In the genomic region with DNA sequence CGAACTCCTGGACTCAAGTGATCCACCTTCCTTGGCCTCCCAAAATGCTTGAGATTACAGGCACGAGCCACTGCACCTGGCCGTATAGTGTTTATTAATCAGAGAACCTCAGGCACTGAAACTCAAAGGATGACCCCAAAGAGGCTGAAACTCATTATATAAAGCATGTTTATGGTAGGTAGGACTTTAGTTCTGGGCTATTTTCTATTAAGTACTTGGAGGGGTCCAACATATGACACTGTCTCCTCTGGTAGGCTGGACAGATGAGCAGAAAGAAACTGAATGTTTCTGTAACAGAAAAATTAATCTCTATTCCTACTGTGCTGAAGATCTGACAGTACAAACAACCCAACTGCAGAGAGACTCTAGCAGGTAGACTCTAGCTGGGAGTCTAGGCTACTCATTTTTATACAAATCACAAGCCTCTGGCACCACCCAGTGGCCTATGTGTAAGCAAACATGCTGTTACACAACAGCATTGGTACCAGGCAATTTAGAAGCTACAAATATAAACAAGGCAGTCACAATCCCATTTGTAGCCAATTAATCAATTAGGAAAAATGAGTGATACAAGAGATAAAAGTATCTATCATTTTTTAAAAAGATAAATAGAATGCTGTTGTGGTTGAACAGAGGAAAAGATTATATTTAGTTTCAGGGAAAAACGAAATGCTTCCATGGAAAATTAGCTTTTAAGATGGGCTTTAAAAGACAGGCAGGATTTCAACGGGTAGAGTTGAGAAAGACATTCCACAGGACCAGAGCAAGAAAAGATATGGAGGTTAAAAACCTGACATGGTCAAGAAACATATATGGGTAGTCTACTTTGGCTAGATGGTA, we compare ENCODE assay signal across 8 cellular contexts. TPM values are rescaled to one million over a fixed set of nuclear protein-coding genes. Genes with fewer than 3 reads are reported as not detected.
DNase-seq lines count a peak whose midpoint lies in the region; ATAC-seq, FAIRE-seq and TF ChIP-seq lines count a peak whose summit lies in the region.

No MANE protein-coding gene starts in this region.

- H3K79me2 ChIP-seq in HepG2 (ENCODE audit: insufficient read depth, low read length): peaks cover 28% of the 10 kb centered on the region

- no TSS peak for BruUV-seq in HepG2 (replicated peaks; lab: Mats Ljungman, UMichigan)

- H3K36me3 ChIP-seq in HepG2 (replicated peaks in 1 of 2; ENCODE audit: control insufficient read depth in 1 of 2, insufficient read depth in 2 of 2, low read length in 2 of 2): no peaks in the 10 kb centered on the region; a peak in 2 of 5 replicates

- in situ Hi-C loops in HepG2 (cut with HindIII; ENCODE audit: extremely low pct_ligation_motif_present, low pct_unique_long_range_greater_than_20kb): loop anchor here (5.0 kb wide), 1 partner anchor 60 kb away; the partner anchor contains the start of gene CASQ1

- POLR2A ChIA-PET in HepG2 (lab: Yijun Ruan, JAX): interaction anchor here (0.9 to 3.4 kb wide), 5 partner anchors 9 to 153 kb away, joined by 3 to 42 read pairs (median 5); partner anchors contain the start of genes DCAF8 and IGSF8

- H3K9me3 ChIP-seq in HepG2 (ENCODE audit: low read length): no peaks in the 10 kb centered on the region

- H3K4me2 ChIP-seq in HepG2 (ENCODE audit: low read depth, low read length): no peak overlapping the region

- peaks cover 14% of the 10 kb centered on the region; the same call in 1 of the 2 replicates for H4K20me1 ChIP-seq in HepG2 (ENCODE audit: insufficient read depth, low read length)

- peak; percentile 78 for TF ChIP-seq RAD21 in HepG2 (CRISPR knock-in tag; IDR thresholded peaks at IDR 0.05)

- intact Hi-C loops in HepG2 (cut with micrococcal nuclease; ENCODE audit: unreplicated experiment): loop anchor here (1.0 to 5.0 kb wide), 5 partner anchors 35 to 151 kb away; no protein-coding TSS in a partner anchor

- no peaks in the 10 kb centered on the region for H3K27me3 ChIP-seq in HepG2 (ENCODE audit: control insufficient read depth in 1 of 2, insufficient read depth in 2 of 2, low read length in 2 of 2)

- peak; percentile 55 for ATAC-seq in HG02870 (IDR thresholded peaks at IDR 0.05; ENCODE audit: unreplicated experiment)
- peak; percentile 88 to 91 for ATAC-seq in activated CD4-positive, CD25-positive, alpha-beta regulatory T cell treated with anti-CD3 and anti-CD28 coated beads, Interleukin-2, amount 50 U/mL, for 24 hours
- peak; percentile 98 for ATAC-seq in HepG2
- ATAC-seq in HG02884 (IDR thresholded peaks at IDR 0.05; ENCODE audit: unreplicated experiment): no peak

- H3K4me1 ChIP-seq in HepG2 (ENCODE audit: insufficient read depth, low read length): peaks cover 23% of the 10 kb centered on the region

- WGBS in HepG2 (ENCODE audit: low lambda C conversion rate): 79% methylated on average over 5 of the region's 5 CpGs

- H3K4me3 ChIP-seq in coronary artery: no peak overlapping the region
- H3K4me3 ChIP-seq in HepG2 (replicated peaks in 1 of 3; ENCODE audit: insufficient read depth in 1 of 3, low read depth in 2 of 3, low read length in 3 of 3): no peak overlapping the region

- DNase-seq in GF-D8 (lab: John Stamatoyannopoulos, UW) (peak; percentile 21), NCI-H226 (peak; percentile 49), coronary artery (ENCODE audit: low spot score) (no peak), HepG2 (ENCODE audit: low spot score) (peak; percentile 81)
- peak in 2 of 3 experiments; percentile 34 to 43 for DNase-seq in stimulated activated CD4-positive, alpha-beta T cell treated with anti-CD3 and anti-CD28 coated beads, TNF-alpha, amount 100 ng/mL, for 4 hours (ENCODE audit: low read depth in 3 of 3)

- peak; percentile 43 for FAIRE-seq in HepG2 (lab: Jason Lieb, UNC)

- CTCF ChIA-PET in HepG2 (lab: Yijun Ruan, JAX; ENCODE audit: low intra/inter-chr PET ratio, low total read pairs): interaction anchor here (1.5 to 1.8 kb wide), 2 partner anchors 59 to 151 kb away, joined by 12 to 13 read pairs; no protein-coding TSS in a partner anchor

- H3K27ac ChIP-seq in coronary artery (peak overlapping the region in 1 of 2 donors; percentile 24), HepG2 (ENCODE audit: extremely low read length, insufficient read depth, low read length) (peak overlapping the region; percentile 22)

- no peak for TF ChIP-seq POLR2A in HepG2 (IDR thresholded peaks at IDR 0.05; ENCODE audit: insufficient read depth in 1 of 2, low read depth in 2 of 2, low read length in 2 of 2)

- TF ChIP-seq CTCF in coronary artery (IDR thresholded peaks at IDR 0.05) (peak; percentile 43), HepG2 (CRISPR knock-in tag; IDR thresholded peaks at IDR 0.05) (peak; percentile 83)

- no peak overlapping the region for H2AFZ ChIP-seq in HepG2 (ENCODE audit: low read length)

- no peak overlapping the region for H3K9ac ChIP-seq in HepG2 (ENCODE audit: insufficient read depth, low read depth, low read length)

- TF ChIP-seq EP300 in HepG2 (IDR thresholded peaks at IDR 0.05; ENCODE audit: low read depth in 2 of 2, low read length in 2 of 2): no peak
- no peak for TF ChIP-seq EP300 in HepG2 (CRISPR knock-in tag; IDR thresholded peaks at IDR 0.05; ENCODE audit: borderline replicate concordance)

RNA-seq across cellular contexts. Expression of gene DCAF8, which starts 10.4 kb away (rescaled TPM):
- total RNA-seq in HepG2 (2016; rRNA removed; fragmentation: Illumina TruSeq; extraction: Trizol): 52.3 and 79.8 TPM in 2 replicates
- total RNA-seq in HepG2 (2016; cell fraction: cytosol; rRNA removed; fragmentation: Illumina TruSeq; extraction: Trizol; ENCODE audit: low read depth): 17.5 and 18.7 TPM in 2 replicates
- total RNA-seq in HepG2 (2016; cell fraction: insoluble cytoplasmic fraction; rRNA removed; fragmentation: Illumina TruSeq; extraction: Trizol): 48.0 and 77.3 TPM in 2 replicates
- total RNA-seq in HepG2 (2016; cell fraction: membrane; rRNA removed; fragmentation: Illumina TruSeq; extraction: Trizol): 29.8 and 32.3 TPM in 2 replicates
- 139 and 162 TPM in 2 replicates for total RNA-seq in HepG2 (2016; cell fraction: nucleus; rRNA removed; fragmentation: Illumina TruSeq; extraction: Trizol)
- polyA plus RNA-seq in HepG2 (2011; rRNA removed): 73.4 and 94.7 TPM in 2 replicates
- polyA plus RNA-seq in HepG2 (2011; cell fraction: cytosol; rRNA removed): 33.1 and 34.2 TPM in 2 replicates
- polyA plus RNA-seq in HepG2 (2011; cell fraction: nucleus; rRNA removed): 505 and 552 TPM in 2 replicates
- polyA plus RNA-seq in HepG2 (2012): 63.6 and 76.2 TPM in 2 replicates
- polyA plus RNA-seq in HepG2 (2016; cell fraction: cytosol; fragmentation: Illumina TruSeq; extraction: Trizol; ENCODE audit: low read depth): 4.0 and 4.4 TPM in 2 replicates
- 34.8 and 37.8 TPM in 2 replicates for polyA plus RNA-seq in HepG2 (2016; cell fraction: insoluble cytoplasmic fraction; fragmentation: Illumina TruSeq; extraction: Trizol; ENCODE audit: low read depth)
- polyA plus RNA-seq in HepG2 (2016; cell fraction: membrane; fragmentation: Illumina TruSeq; extraction: Trizol; ENCODE audit: low read depth): 12.0 and 13.0 TPM in 2 replicates
- polyA plus RNA-seq in HepG2 (2016; cell fraction: nucleus; fragmentation: Illumina TruSeq; extraction: Trizol; ENCODE audit: insufficient read depth, low read depth): 243 and 251 TPM in 2 replicates
- polyA minus RNA-seq in HepG2 (2011; rRNA and poly(A)+ RNA removed; ENCODE audit: low replicate concordance): 86.3 and 97.5 TPM in 2 replicates
- 20.5 and 34.4 TPM in 2 replicates for polyA minus RNA-seq in HepG2 (2011; cell fraction: cytosol; rRNA and poly(A)+ RNA removed)
- polyA minus RNA-seq in HepG2 (2011; cell fraction: nucleus; rRNA and poly(A)+ RNA removed): 227 and 254 TPM in 2 replicates

RNA-seq across cellular contexts. Expression of gene PEX19, which starts 33.0 kb away (rescaled TPM):
- total RNA-seq in HepG2 (2016; rRNA removed; fragmentation: Illumina TruSeq; extraction: Trizol): 47.0 and 81.9 TPM in 2 replicates
- 5.1 and 6.3 TPM in 2 replicates for total RNA-seq in HepG2 (2016; cell fraction: cytosol; rRNA removed; fragmentation: Illumina TruSeq; extraction: Trizol; ENCODE audit: low read depth)
- 44.9 and 86.0 TPM in 2 replicates for total RNA-seq in HepG2 (2016; cell fraction: insoluble cytoplasmic fraction; rRNA removed; fragmentation: Illumina TruSeq; extraction: Trizol)
- 19.1 and 20.5 TPM in 2 replicates for total RNA-seq in HepG2 (2016; cell fraction: membrane; rRNA removed; fragmentation: Illumina TruSeq; extraction: Trizol)
- 28.9 and 32.0 TPM in 2 replicates for total RNA-seq in HepG2 (2016; cell fraction: nucleus; rRNA removed; fragmentation: Illumina TruSeq; extraction: Trizol)
- polyA plus RNA-seq in HepG2 (2011; rRNA removed): 48.3 and 51.8 TPM in 2 replicates
- 34.9 and 46.4 TPM in 2 replicates for polyA plus RNA-seq in HepG2 (2011; cell fraction: cytosol; rRNA removed)
- 23.3 and 28.0 TPM in 2 replicates for polyA plus RNA-seq in HepG2 (2011; cell fraction: nucleus; rRNA removed)
- 38.3 and 48.7 TPM in 2 replicates for polyA plus RNA-seq in HepG2 (2012)
- polyA plus RNA-seq in HepG2 (2016; cell fraction: cytosol; fragmentation: Illumina TruSeq; extraction: Trizol; ENCODE audit: low read depth): 5.2 and 6.2 TPM in 2 replicates
- 84.0 and 84.9 TPM in 2 replicates for polyA plus RNA-seq in HepG2 (2016; cell fraction: insoluble cytoplasmic fraction; fragmentation: Illumina TruSeq; extraction: Trizol; ENCODE audit: low read depth)
- polyA plus RNA-seq in HepG2 (2016; cell fraction: membrane; fragmentation: Illumina TruSeq; extraction: Trizol; ENCODE audit: low read depth): 12.8 and 14.7 TPM in 2 replicates
- 30.0 and 35.6 TPM in 2 replicates for polyA plus RNA-seq in HepG2 (2016; cell fraction: nucleus; fragmentation: Illumina TruSeq; extraction: Trizol; ENCODE audit: insufficient read depth, low read depth)
- 56.5 and 59.3 TPM in 2 replicates for polyA minus RNA-seq in HepG2 (2011; rRNA and poly(A)+ RNA removed; ENCODE audit: low replicate concordance)
- 28.6 and 31.3 TPM in 2 replicates for polyA minus RNA-seq in HepG2 (2011; cell fraction: cytosol; rRNA and poly(A)+ RNA removed)
- polyA minus RNA-seq in HepG2 (2011; cell fraction: nucleus; rRNA and poly(A)+ RNA removed): 48.5 and 69.5 TPM in 2 replicates

RNA-seq across cellular contexts. Expression of gene PEA15, which starts 46.7 kb away (rescaled TPM):
- 12.1 and 15.8 TPM in 2 replicates for total RNA-seq in HepG2 (2016; rRNA removed; fragmentation: Illumina TruSeq; extraction: Trizol)
- 5.3 and 6.2 TPM in 2 replicates for total RNA-seq in HepG2 (2016; cell fraction: cytosol; rRNA removed; fragmentation: Illumina TruSeq; extraction: Trizol; ENCODE audit: low read depth)
- total RNA-seq in HepG2 (2016; cell fraction: insoluble cytoplasmic fraction; rRNA removed; fragmentation: Illumina TruSeq; extraction: Trizol): 13.1 and 13.5 TPM in 2 replicates
- total RNA-seq in HepG2 (2016; cell fraction: membrane; rRNA removed; fragmentation: Illumina TruSeq; extraction: Trizol): 19.6 and 23.0 TPM in 2 replicates
- total RNA-seq in HepG2 (2016; cell fraction: nucleus; rRNA removed; fragmentation: Illumina TruSeq; extraction: Trizol): 6.0 and 6.1 TPM in 2 replicates
- polyA plus RNA-seq in HepG2 (2011; rRNA removed): 35.2 and 40.4 TPM in 2 replicates
- polyA plus RNA-seq in HepG2 (2011; cell fraction: cytosol; rRNA removed): 28.3 and 34.3 TPM in 2 replicates
- polyA plus RNA-seq in HepG2 (2011; cell fraction: nucleus; rRNA removed): 14.9 and 20.5 TPM in 2 replicates
- 13.8 and 25.9 TPM in 2 replicates for polyA plus RNA-seq in HepG2 (2012)
- polyA plus RNA-seq in HepG2 (2016; cell fraction: cytosol; fragmentation: Illumina TruSeq; extraction: Trizol; ENCODE audit: low read depth): 23.0 and 24.9 TPM in 2 replicates
- 40.5 and 45.7 TPM in 2 replicates for polyA plus RNA-seq in HepG2 (2016; cell fraction: insoluble cytoplasmic fraction; fragmentation: Illumina TruSeq; extraction: Trizol; ENCODE audit: low read depth)
- polyA plus RNA-seq in HepG2 (2016; cell fraction: membrane; fragmentation: Illumina TruSeq; extraction: Trizol; ENCODE audit: low read depth): 43.4 and 51.8 TPM in 2 replicates
- polyA plus RNA-seq in HepG2 (2016; cell fraction: nucleus; fragmentation: Illumina TruSeq; extraction: Trizol; ENCODE audit: insufficient read depth, low read depth): 23.2 and 27.2 TPM in 2 replicates
- polyA minus RNA-seq in HepG2 (2011; rRNA and poly(A)+ RNA removed; ENCODE audit: low replicate concordance): 14.7 and 92.5 TPM in 2 replicates
- 11.5 TPM in 2 replicates for polyA minus RNA-seq in HepG2 (2011; cell fraction: cytosol; rRNA and poly(A)+ RNA removed)
- 3.0 and 7.3 TPM in 2 replicates for polyA minus RNA-seq in HepG2 (2011; cell fraction: nucleus; rRNA and poly(A)+ RNA removed)
